Comparison of ENCODE assay signal across 21 cellular contexts in the genomic region with DNA sequence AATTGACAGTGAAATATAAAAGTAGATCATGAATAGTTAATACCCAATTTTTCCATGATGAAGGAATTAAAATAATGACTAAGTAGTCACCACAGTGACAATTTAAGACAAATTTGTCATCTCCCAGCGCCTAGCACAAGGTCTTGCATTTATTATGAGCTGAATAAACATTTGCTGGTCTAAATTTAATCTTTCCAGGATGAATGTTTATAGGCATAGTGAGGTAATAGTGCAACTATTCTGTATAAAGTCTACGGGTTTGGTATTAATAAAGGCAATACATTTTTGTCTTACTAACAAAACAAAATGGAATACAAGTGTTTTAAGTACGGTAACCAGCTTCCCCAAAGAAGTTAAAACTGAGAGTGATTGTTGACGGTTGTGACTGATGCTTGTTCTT.
DNase-seq lines count a peak whose midpoint lies in the region; ATAC-seq and TF ChIP-seq lines count a peak whose summit lies in the region.
"Had no signal": no experiment of that assay in that cellular context is flagged by ENCODE, and none has a peak within 500 bp of the region (broad histone marks: within the 10 kb centered on the region; RNA-seq: fewer than 3 reads in every experiment).

No MANE protein-coding gene starts in this region.

- intact Hi-C loops in ascending aorta (cut with DNase I) (no loop called here), aorta (cut with DNase I) (no loop called here)
- intact Hi-C loops in activated naive CD4-positive, alpha-beta T cell treated with anti-CD3 and anti-CD28 coated beads for 36 hours (cut with micrococcal nuclease), result no loop called here

- no peaks in the 10 kb centered on the region for H3K9me3 ChIP-seq in GM23248 (ENCODE audit: low read depth)
- H3K9me3 ChIP-seq in ascending aorta, result no peaks in the 10 kb centered on the region
- no peaks in the 10 kb centered on the region for H3K9me3 ChIP-seq in aorta (ENCODE audit: control insufficient read depth, low read length)
- H3K9me3 ChIP-seq: BE2C had no signal

- POLR2A ChIA-PET in HEK293T (lab: Yijun Ruan, JAX), result no interaction called here

- no peaks in the 10 kb centered on the region for H4K20me1 ChIP-seq in GM23248 (ENCODE audit: insufficient read depth)

- ATAC-seq in aorta (ENCODE audit: low FRiP score) (no peak), HG03175 (IDR thresholded peaks at IDR 0.05; ENCODE audit: unreplicated experiment) (no peak)
- ATAC-seq: HCT116 had no signal

- H3K36me3 ChIP-seq in GM23248 (ENCODE audit: low read depth), result no peaks in the 10 kb centered on the region
- H3K36me3 ChIP-seq in ascending aorta, result no peaks in the 10 kb centered on the region
- no peaks in the 10 kb centered on the region for H3K36me3 ChIP-seq in aorta (ENCODE audit: control insufficient read depth in 1 of 2, insufficient read depth in 2 of 2, low read length in 1 of 2)
- H3K36me3 ChIP-seq: BE2C had no signal

- CTCF ChIA-PET in activated naive CD4-positive, alpha-beta T cell treated with anti-CD3 and anti-CD28 coated beads for 36 hours (lab: Charles Lee), result interaction anchor here (0.5 kb wide), 1 partner anchor 138 kb away, joined by 3 read pairs; no protein-coding TSS in a partner anchor
- CTCF ChIA-PET in HEK293T (lab: Yijun Ruan, JAX), result no interaction called here

- no peaks in the 10 kb centered on the region for H3K79me2 ChIP-seq in GM23248 (ENCODE audit: insufficient read depth)

- no peaks in the 10 kb centered on the region for H3K9me2 ChIP-seq in GM23248 (ENCODE audit: insufficient read depth)

- H3K27me3 Mint-ChIP-seq in activated naive CD4-positive, alpha-beta T cell treated with anti-CD3 and anti-CD28 coated beads for 36 hours (ENCODE audit: low read depth), result no peaks in the 10 kb centered on the region
- H3K27me3 Mint-ChIP-seq: CD8-positive, alpha-beta memory T cell had no signal

- no peaks in the 10 kb centered on the region for H3K4me1 Mint-ChIP-seq in activated naive CD4-positive, alpha-beta T cell treated with anti-CD3 and anti-CD28 coated beads for 36 hours (ENCODE audit: low read depth)
- H3K4me1 Mint-ChIP-seq: CD4-positive, CD25-positive, alpha-beta regulatory T cell; CD8-positive, alpha-beta memory T cell had no signal

- no peaks in the 10 kb centered on the region for H3K9me3 Mint-ChIP-seq in activated naive CD4-positive, alpha-beta T cell treated with anti-CD3 and anti-CD28 coated beads for 36 hours
- H3K9me3 Mint-ChIP-seq: CD8-positive, alpha-beta memory T cell had no signal

- DNase-seq in GM23248 (no peak), ascending aorta (ENCODE audit: low spot score in 2 of 2) (no peak), hepatic stellate cell (ENCODE audit: low spot score) (peak; percentile 9), aorta (no peak), coronary artery (ENCODE audit: low spot score) (no peak), HEK293T (ENCODE audit: extremely low spot score) (no peak)
- no peak for DNase-seq in activated naive CD4-positive, alpha-beta T cell treated with anti-CD3 and anti-CD28 coated beads for 36 hours
- DNase-seq: ACHN; BE2C; C1 segment of cervical spinal cord; CD4-positive, CD25-positive, alpha-beta regulatory T cell; CD8-positive, alpha-beta memory T cell; COR-L47; DMS 273 treated with DMSO at 0.1 percent for 48 hours; DMS53; DND-41; GOT3; H7 had no signal

- peaks cover 11% of the 10 kb centered on the region for H3K4me1 ChIP-seq in GM23248 (ENCODE audit: insufficient read depth)
- peaks cover 0 to 8% of the 10 kb centered on the region in 2 donors for H3K4me1 ChIP-seq in ascending aorta
- peaks cover 0 to 11% of the 10 kb centered on the region in 2 donors for H3K4me1 ChIP-seq in aorta (ENCODE audit: control insufficient read depth in 1 of 2, insufficient read depth in 2 of 2, low read length in 2 of 2)
- H3K4me1 ChIP-seq: BE2C had no signal

- no peaks in the 10 kb centered on the region for H3F3A ChIP-seq in GM23248 (ENCODE audit: insufficient read depth)

- TF ChIP-seq CTCF in ascending aorta (IDR thresholded peaks at IDR 0.05) (no peak), coronary artery (IDR thresholded peaks at IDR 0.05) (no peak)

- no peak overlapping the region for H3K4me3 ChIP-seq in GM23248
- no peak overlapping the region for H3K4me3 ChIP-seq in ascending aorta
- H3K4me3 ChIP-seq in aorta (ENCODE audit: low read length in 2 of 2), result no peak overlapping the region
- H3K4me3 ChIP-seq in coronary artery, result no peak overlapping the region

- H3K36me3 Mint-ChIP-seq in activated naive CD4-positive, alpha-beta T cell treated with anti-CD3 and anti-CD28 coated beads for 36 hours (ENCODE audit: low read depth), result no peaks in the 10 kb centered on the region
- H3K36me3 Mint-ChIP-seq: CD4-positive, CD25-positive, alpha-beta regulatory T cell; CD8-positive, alpha-beta memory T cell had no signal

- no peak overlapping the region for H3K4me3 Mint-ChIP-seq in activated naive CD4-positive, alpha-beta T cell treated with anti-CD3 and anti-CD28 coated beads for 36 hours
- H3K4me3 Mint-ChIP-seq: CD4-positive, CD25-positive, alpha-beta regulatory T cell had no signal

- H3K4me2 ChIP-seq in GM23248 (ENCODE audit: unreplicated experiment), result no peak overlapping the region
- H3K4me2 ChIP-seq: KMS-11 had no signal

- WGBS in GM23248 (ENCODE audit: low coverage in 1 of 2, low lambda C conversion rate in 2 of 2, missing lambda C conversion rate in 2 of 2), 2 experiments, result 33 to 38% methylated on average over 4 of the region's 4 CpGs
- WGBS in aorta, 2 donors, result 2 to 6% methylated on average over 4 of the region's 4 CpGs

- H3K27me3 ChIP-seq in GM23248 (replicated peaks; ENCODE audit: insufficient read depth) (no peaks in the 10 kb centered on the region), ascending aorta (no peaks in the 10 kb centered on the region), aorta (ENCODE audit: control insufficient read depth in 1 of 2, insufficient read depth in 2 of 2, low read length in 1 of 2) (no peaks in the 10 kb centered on the region)
- H3K27me3 ChIP-seq: BE2C had no signal

- H3K9ac ChIP-seq in GM23248, result no peak overlapping the region
- H3K9ac ChIP-seq: KMS-11 had no signal

- in situ Hi-C loops in GM23248 (cut with MboI), result no loop called here

- 0 out of 2 replicates have a peak overlapping the region, but pooled peaks have one; percentile 1 for H2AFZ ChIP-seq in GM23248

- no peak overlapping the region for H3K27ac Mint-ChIP-seq in activated naive CD4-positive, alpha-beta T cell treated with anti-CD3 and anti-CD28 coated beads for 36 hours
- H3K27ac Mint-ChIP-seq: CD4-positive, CD25-positive, alpha-beta regulatory T cell; CD8-positive, alpha-beta memory T cell had no signal

- H3K27ac ChIP-seq in GM23248, result no peak overlapping the region
- H3K27ac ChIP-seq in ascending aorta, result peak overlapping the region; percentile 31 to 52
- H3K27ac ChIP-seq in aorta (ENCODE audit: low read depth in 1 of 2, low read length in 2 of 2), result peak overlapping the region; percentile 3 to 82
- H3K27ac ChIP-seq in coronary artery, result peak overlapping the region in 1 of 2 donors; percentile 31
- H3K27ac ChIP-seq: KMS-11 had no signal

TF ChIP-seq in HEK293T, 16 proteins besides CTCF, POLR2A, EP300 and RAD21:
- TF ChIP-seq CTBP1 (IDR thresholded peaks at IDR 0.05; ENCODE audit: borderline replicate concordance) (no peak), SUZ12 (IDR thresholded peaks at IDR 0.05) (no peak), BHLHE40 (IDR thresholded peaks at IDR 0.05; ENCODE audit: borderline replicate concordance) (no peak), TARDBP (IDR thresholded peaks at IDR 0.05) (no peak), ZNF384 (IDR thresholded peaks at IDR 0.05) (no peak), FOXK2 (IDR thresholded peaks at IDR 0.05) (no peak), FOXA1 (IDR thresholded peaks at IDR 0.05) (no peak), L3MBTL2 (conservative IDR thresholded peaks at IDR 0.05) (no peak), SP1 (IDR thresholded peaks at IDR 0.05) (no peak), PKNOX1 (IDR thresholded peaks at IDR 0.05) (no peak), HDGF (IDR thresholded peaks at IDR 0.05; ENCODE audit: borderline replicate concordance) (no peak), ARNT (IDR thresholded peaks at IDR 0.05) (no peak), FOXM1 (IDR thresholded peaks at IDR 0.05; ENCODE audit: borderline replicate concordance) (no peak), ELF4 (IDR thresholded peaks at IDR 0.05) (no peak)
